Comparison of ENCODE assay signal across 16 cellular contexts in genomic region chr11:94117871-94118270, GRCh38. TPM values are rescaled to one million over a fixed set of nuclear protein-coding genes. Genes with fewer than 3 reads are reported as not detected.
DNase-seq lines count a peak whose midpoint lies in the region; ATAC-seq and TF ChIP-seq lines count a peak whose summit lies in the region.
"Had no signal": no experiment of that assay in that cellular context is flagged by ENCODE, and none has a peak within 500 bp of the region (broad histone marks: within the 10 kb centered on the region; RNA-seq: fewer than 3 reads in every experiment).

No MANE protein-coding gene starts in this region.

- H3K4me3 ChIP-seq in mammary epithelial cell (replicated peaks in 1 of 3; ENCODE audit: insufficient read depth in 1 of 3, low read depth in 2 of 3, low read length in 3 of 3) (no peak overlapping the region), foreskin fibroblast (ENCODE audit: low read depth in 1 of 2, low read length in 2 of 2) (no peak overlapping the region)
- H3K4me3 ChIP-seq: BLaER1 had no signal

- no TSS peak for BruUV-seq in mammary epithelial cell (replicated peaks; lab: Mats Ljungman, UMichigan)

- H3K27ac ChIP-seq in mammary epithelial cell (ENCODE audit: insufficient read depth, low read depth, low read length) = no peak overlapping the region
- H3K27ac ChIP-seq: BLaER1 had no signal

- peak; percentile 21 for DNase-seq in Daoy (ENCODE audit: low read depth)
- DNase-seq in HT1080 (ENCODE audit: low read depth) = peak; percentile 37
- DNase-seq in mammary epithelial cell = peak; percentile 44
- peak; percentile 43 to 58 for DNase-seq in foreskin fibroblast
- DNase-seq in epidermal melanocyte (ENCODE audit: insufficient read length, low spot score) = no peak
- DNase-seq in NCI-H1694 treated with DMSO at 0.1 percent for 48 hours (lab: John Stamatoyannopoulos, UW) = no peak
- DNase-seq in activated CD8-positive, alpha-beta memory T cell treated with anti-CD3 and anti-CD28 coated beads, Interleukin-2, amount 50 U/mL, for 48 hours = no peak
- DNase-seq: CD8-positive, alpha-beta memory T cell; DND-41; H7; NCI-H1417 treated with DMSO at 0.1 percent for 48 hours; NCI-H2029 treated with DMSO at 0.1 percent for 48 hours; NCI-H2171 treated with DMSO at 0.1 percent for 48 hours; NCI-H82 had no signal

- H3K9me3 ChIP-seq in mammary epithelial cell (replicated peaks; ENCODE audit: insufficient read depth, low read length) = no peaks in the 10 kb centered on the region

- TF ChIP-seq CTCF in mammary epithelial cell (conservative IDR thresholded peaks at IDR 0.05 in 1 of 2, IDR thresholded peaks at IDR 0.05 in 1 of 2; ENCODE audit: extremely low read depth in 1 of 2, insufficient read depth in 1 of 2, low read depth in 1 of 2, low read length in 2 of 2) (no peak), foreskin fibroblast (IDR thresholded peaks at IDR 0.05; ENCODE audit: low read depth, low read length) (no peak)

- dilution Hi-C loops in mammary epithelial cell (cut with HindIII; ENCODE audit: low sequenced_read_pairs) = no loop called here

- H4K20me1 ChIP-seq in mammary epithelial cell (ENCODE audit: insufficient read depth, low read length) = no peaks in the 10 kb centered on the region
- H4K20me1 ChIP-seq: BLaER1 had no signal

- H3K27me3 ChIP-seq in mammary epithelial cell (ENCODE audit: insufficient read depth, low read length) = no peaks in the 10 kb centered on the region
- H3K27me3 ChIP-seq: BLaER1 had no signal

- H3K79me2 ChIP-seq in mammary epithelial cell (ENCODE audit: insufficient read depth, low read length) = no peaks in the 10 kb centered on the region

- H3K4me1 ChIP-seq in mammary epithelial cell (ENCODE audit: insufficient read depth, low read length) = peaks cover 29% of the 10 kb centered on the region
- H3K4me1 ChIP-seq: BLaER1 had no signal

- ATAC-seq in GM18861 (IDR thresholded peaks at IDR 0.05; ENCODE audit: unreplicated experiment) = no peak

- intact Hi-C loops in mammary epithelial cell (cut with micrococcal nuclease) = no loop called here

- CTCF ChIA-PET in mammary epithelial cell (lab: Charles Lee; ENCODE audit: low non-redundant PET) = no interaction called here

- H3K4me2 ChIP-seq in mammary epithelial cell (ENCODE audit: insufficient read depth, low read depth, low read length) = no peak overlapping the region
- H3K4me2 ChIP-seq: BLaER1 had no signal

- in situ Hi-C loops in mammary epithelial cell (cut with MboI; ENCODE audit: low sequenced_read_pairs in 2 of 2) = no loop called here

- H3K9ac ChIP-seq in mammary epithelial cell (ENCODE audit: insufficient read depth, low read length) = no peak overlapping the region
- H3K9ac ChIP-seq: BLaER1 had no signal

- no peaks in the 10 kb centered on the region for H3K36me3 ChIP-seq in mammary epithelial cell (ENCODE audit: insufficient read depth, low read length)
- H3K36me3 ChIP-seq: BLaER1 had no signal

- H2AFZ ChIP-seq in mammary epithelial cell (ENCODE audit: low read depth, low read length) = no peak overlapping the region

RNA-seq across cellular contexts. Expression of gene PANX1, which starts 10.8 kb away (rescaled TPM):
- 47.4 and 50.3 TPM in 2 replicates for total RNA-seq in Daoy (2014; rRNA removed; shearing (Covaris generic))
- total RNA-seq in HT1080 (2014; rRNA removed; shearing (Covaris generic)) = 30.3 and 37.3 TPM in 2 replicates
- 12.3 and 15.4 TPM in 2 replicates for polyA plus RNA-seq in HT1080 (2015; cell fraction: cytosol; rRNA removed)
- 10.0 and 11.4 TPM in 2 replicates for polyA plus RNA-seq in HT1080 (2015; cell fraction: nucleus; rRNA removed)
- 10 to 100 TPM; 42.1 to 48.2 TPM for total RNA-seq in mammary epithelial cell
- polyA plus RNA-seq in mammary epithelial cell = 30.9 TPM
- polyA minus RNA-seq in mammary epithelial cell = 62.4 TPM

Comparison
In these comparisons a context has a peak if more than half of its experiments do, and no peak if none do; other contexts are left out.
1. DNase-seq: peak in Daoy (single experiment), HT1080 (single experiment), mammary epithelial cell (single experiment) and foreskin fibroblast (2 of 2); none in epidermal melanocyte (single experiment), NCI-H1694 treated with DMSO at 0.1 percent for 48 hours (single experiment) and activated CD8-positive, alpha-beta memory T cell treated with anti-CD3 and anti-CD28 coated beads, Interleukin-2, amount 50 U/mL, for 48 hours (single experiment).